In the genomic region with DNA sequence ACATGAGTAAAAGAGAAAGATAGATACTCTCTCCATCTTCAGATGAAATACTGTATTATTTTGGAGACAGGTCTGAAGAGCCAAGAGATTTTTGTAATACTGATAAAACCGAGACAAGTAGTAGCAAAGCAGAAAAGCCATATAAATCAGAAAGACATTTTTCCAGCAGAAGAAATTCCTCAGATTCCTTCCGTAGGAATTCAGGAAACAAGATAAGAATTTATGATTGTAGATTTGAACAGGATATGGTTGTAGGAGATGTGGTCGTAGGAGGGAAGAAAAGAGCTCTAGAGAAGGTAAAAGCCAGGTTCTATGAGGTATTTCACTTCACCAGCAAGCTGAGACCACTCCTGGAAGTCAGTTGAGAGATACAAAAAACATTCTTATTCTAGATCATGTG, we compare ENCODE assay signal across 1 cellular context.
TF ChIP-seq lines count a peak whose summit lies in the region.

No MANE protein-coding gene starts in this region.

TF ChIP-seq in IMR-90, 13 proteins besides CTCF, POLR2A, EP300 and RAD21 (continued from another document):
- TF ChIP-seq, protein P1, sequence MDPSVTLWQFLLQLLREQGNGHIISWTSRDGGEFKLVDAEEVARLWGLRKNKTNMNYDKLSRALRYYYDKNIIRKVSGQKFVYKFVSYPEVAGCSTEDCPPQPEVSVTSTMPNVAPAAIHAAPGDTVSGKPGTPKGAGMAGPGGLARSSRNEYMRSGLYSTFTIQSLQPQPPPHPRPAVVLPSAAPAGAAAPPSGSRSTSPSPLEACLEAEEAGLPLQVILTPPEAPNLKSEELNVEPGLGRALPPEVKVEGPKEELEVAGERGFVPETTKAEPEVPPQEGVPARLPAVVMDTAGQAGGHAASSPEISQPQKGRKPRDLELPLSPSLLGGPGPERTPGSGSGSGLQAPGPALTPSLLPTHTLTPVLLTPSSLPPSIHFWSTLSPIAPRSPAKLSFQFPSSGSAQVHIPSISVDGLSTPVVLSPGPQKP (IDR thresholded peaks at IDR 0.05; ENCODE audit: borderline replicate concordance, low read depth, low read length), result no peak
- TF ChIP-seq NFE2L2 (IDR thresholded peaks at IDR 0.05; ENCODE audit: low read depth, low read length), result no peak
- TF ChIP-seq MAZ (IDR thresholded peaks at IDR 0.05; ENCODE audit: borderline replicate concordance, low read depth, low read length), result no peak
- TF ChIP-seq, protein P2, sequence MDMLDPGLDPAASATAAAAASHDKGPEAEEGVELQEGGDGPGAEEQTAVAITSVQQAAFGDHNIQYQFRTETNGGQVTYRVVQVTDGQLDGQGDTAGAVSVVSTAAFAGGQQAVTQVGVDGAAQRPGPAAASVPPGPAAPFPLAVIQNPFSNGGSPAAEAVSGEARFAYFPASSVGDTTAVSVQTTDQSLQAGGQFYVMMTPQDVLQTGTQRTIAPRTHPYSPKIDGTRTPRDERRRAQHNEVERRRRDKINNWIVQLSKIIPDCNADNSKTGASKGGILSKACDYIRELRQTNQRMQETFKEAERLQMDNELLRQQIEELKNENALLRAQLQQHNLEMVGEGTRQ (IDR thresholded peaks at IDR 0.05; ENCODE audit: low read depth, low read length), result no peak
- TF ChIP-seq BHLHE40 (IDR thresholded peaks at IDR 0.05; ENCODE audit: low read depth, low read length), result no peak
- TF ChIP-seq MXI1 (IDR thresholded peaks at IDR 0.05; ENCODE audit: borderline replicate concordance, low read depth, low read length), result no peak
- no peak for TF ChIP-seq RCOR1 (IDR thresholded peaks at IDR 0.05; ENCODE audit: insufficient replicate concordance, low read length)
- TF ChIP-seq FOS (IDR thresholded peaks at IDR 0.05; ENCODE audit: low read depth, low read length), result no peak
- TF ChIP-seq MAFK (IDR thresholded peaks at IDR 0.05; ENCODE audit: low read depth, low read length), result no peak
- TF ChIP-seq CHD1 (IDR thresholded peaks at IDR 0.05; ENCODE audit: low read depth, low read length), result no peak
- no peak for TF ChIP-seq RFX5 (IDR thresholded peaks at IDR 0.05; ENCODE audit: low read depth, low read length)
